In the genomic region with DNA sequence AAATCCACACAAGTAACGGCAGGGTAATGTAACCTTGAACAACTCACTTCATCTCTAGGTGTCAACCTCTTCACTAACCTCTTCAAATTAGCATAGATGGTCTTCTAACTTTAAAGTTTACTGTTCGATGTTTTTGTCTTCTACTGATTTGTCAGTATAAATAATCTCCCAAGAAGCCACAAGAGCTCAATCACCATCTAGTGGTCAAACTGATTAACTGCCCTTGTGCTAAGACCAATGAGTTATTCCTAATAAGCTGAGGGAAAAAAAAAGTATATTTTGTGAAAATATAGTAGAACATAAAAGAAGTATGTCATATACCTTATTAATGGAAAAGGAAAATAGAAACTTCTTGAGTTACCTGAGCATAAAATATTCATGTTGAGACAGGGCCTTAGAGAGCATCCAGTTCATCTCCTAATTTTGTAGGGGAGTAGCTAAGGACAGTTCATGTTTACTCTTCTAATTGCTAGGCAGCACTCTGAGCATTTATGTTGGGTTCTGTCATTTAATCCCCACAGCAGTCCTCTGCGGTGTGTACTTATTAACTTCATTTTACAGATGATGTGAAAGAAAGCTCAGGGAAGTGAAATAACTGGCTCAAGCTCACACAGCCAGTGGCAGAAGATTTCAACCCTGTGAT, we compare ENCODE assay signal across 8 cellular contexts.
DNase-seq lines count a peak whose midpoint lies in the region; ATAC-seq and TF ChIP-seq lines count a peak whose summit lies in the region.

No MANE protein-coding gene starts in this region.

- CTCF ChIA-PET in AG04449 (lab: Yijun Ruan, JAX), result interaction anchor here (0.8 to 4.4 kb wide), 22 partner anchors 9 to 685 kb away, joined by 3 to 79 read pairs (median 8); no protein-coding TSS in a partner anchor

- no peak overlapping the region for H3K4me3 ChIP-seq in AG04449 (ENCODE audit: low read depth, low read length)

- DNase-seq in AG04449 (ENCODE audit: low read depth, low spot score), result no peak
- DNase-seq in NCI-H82 treated with DMSO at 0.1 percent for 48 hours (lab: John Stamatoyannopoulos, UW; ENCODE audit: unreplicated experiment), result peak; percentile 41
- DNase-seq in dedifferentiated amniotic fluid mesenchymal stem cell (ENCODE audit: extremely low spot score), result peak; percentile 70
- DNase-seq in lung microvascular endothelial cell (ENCODE audit: low read depth in 2 of 2), result peak; percentile 78
- DNase-seq in stimulated activated naive CD4-positive, alpha-beta T cell treated with Interleukin-2 at 50 U/mL for 16 hours (lab: John Stamatoyannopoulos, UW), result no peak
- no peak for DNase-seq in activated CD8-positive, alpha-beta memory T cell treated with anti-CD3 and anti-CD28 coated beads, Interleukin-2, amount 50 U/mL, for 48 hours

- POLR2A ChIA-PET in AG04449 (lab: Yijun Ruan, JAX), result interaction anchor here (0.6 kb wide), 2 partner anchors 255 to 391 kb away, joined by 3 read pairs; no protein-coding TSS in a partner anchor

- ATAC-seq in HG02981 (IDR thresholded peaks at IDR 0.05; ENCODE audit: unreplicated experiment), result peak; percentile 58

- TF ChIP-seq CTCF in AG04449 (IDR thresholded peaks at IDR 0.05; ENCODE audit: insufficient read depth, low read length, missing control alignments) (peak; percentile 58), GM12874 (IDR thresholded peaks at IDR 0.05; ENCODE audit: insufficient read depth, low read depth, low read length) (peak; percentile 59; the same call in 1 of the 2 replicates)

Comparison
In these comparisons a context has a peak if more than half of its experiments do, and no peak if none do; other contexts are left out.
1. DNase-seq: peak in NCI-H82 treated with DMSO at 0.1 percent for 48 hours (single experiment), dedifferentiated amniotic fluid mesenchymal stem cell (single experiment) and lung microvascular endothelial cell (2 of 2); none in AG04449 (single experiment), stimulated activated naive CD4-positive, alpha-beta T cell treated with Interleukin-2 at 50 U/mL for 16 hours (single experiment) and activated CD8-positive, alpha-beta memory T cell treated with anti-CD3 and anti-CD28 coated beads, Interleukin-2, amount 50 U/mL, for 48 hours (single experiment).